Comparison of ENCODE assay signal across 25 cellular contexts in genomic region chr17:50737118-50737698, GRCh38. TPM values are rescaled to one million over a fixed set of nuclear protein-coding genes. Genes with fewer than 3 reads are reported as not detected.
DNase-seq lines count a peak whose midpoint lies in the region; ATAC-seq, FAIRE-seq and TF ChIP-seq lines count a peak whose summit lies in the region.
"Had no signal": no experiment of that assay in that cellular context is flagged by ENCODE, and none has a peak within 500 bp of the region (broad histone marks: within the 10 kb centered on the region; RNA-seq: fewer than 3 reads in every experiment).

No MANE protein-coding gene starts in this region.

- H3K79me2 ChIP-seq in GM12878 (ENCODE audit: control insufficient read depth, insufficient read depth, low read length) (peaks cover 68% of the 10 kb centered on the region), trophoblast cell (ENCODE audit: control insufficient read depth, insufficient read depth, low read length, poor library complexity) (peaks cover 8% of the 10 kb centered on the region), OCI-LY7 (ENCODE audit: insufficient read depth, low read depth, low read length) (peaks cover 88% of the 10 kb centered on the region)

- H3K4me1 ChIP-seq in GM12878 (ENCODE audit: control insufficient read depth, insufficient read depth, low read length), result peaks cover 6% of the 10 kb centered on the region; the same call in 1 of the 2 replicates
- H3K4me1 ChIP-seq in trophoblast cell (ENCODE audit: control insufficient read depth in 1 of 2, insufficient read depth in 2 of 2, low read length in 2 of 2), result no peaks in the 10 kb centered on the region
- H3K4me1 ChIP-seq in OCI-LY7 (ENCODE audit: insufficient read depth, low read length, poor library complexity, severe bottlenecking), result peaks cover 11% of the 10 kb centered on the region
- no peaks in the 10 kb centered on the region for H3K4me1 ChIP-seq in prostate gland (replicated peaks)

- H3K9me3 ChIP-seq in GM12878 (replicated peaks; ENCODE audit: control insufficient read depth, insufficient read depth, low read length) (no peaks in the 10 kb centered on the region), trophoblast cell (ENCODE audit: insufficient read depth, low read depth, low read length) (peaks cover 3% of the 10 kb centered on the region), OCI-LY7 (ENCODE audit: low read length) (no peaks in the 10 kb centered on the region), prostate gland (no peaks in the 10 kb centered on the region)
- H3K9me3 ChIP-seq: BLaER1 treated with 17β-estradiol and CSF1 and Interleukin-3, amounts not matched to agents 10 nM and 100 nM; heart right ventricle; right atrium auricular region; upper lobe of left lung had no signal

- TF ChIP-seq CTCF in GM12878 (IDR thresholded peaks at IDR 0.05 in 2 of 3, conservative IDR thresholded peaks at IDR 0.05 in 1 of 3; ENCODE audit: control insufficient read depth in 2 of 3, extremely low read depth in 1 of 3, insufficient read depth in 1 of 3, low read depth in 3 of 3, low read length in 3 of 3) (no peak), OCI-LY7 (conservative IDR thresholded peaks at IDR 0.05; ENCODE audit: low read length) (no peak), prostate gland (IDR thresholded peaks at IDR 0.05) (no peak)

- H3K4me3 ChIP-seq in GM12878, result no peak overlapping the region
- no peak overlapping the region for H3K4me3 ChIP-seq in trophoblast cell (ENCODE audit: low read depth, low read length)
- H3K4me3 ChIP-seq in OCI-LY7 (ENCODE audit: low read depth, low read length, poor library complexity, severe bottlenecking), result no peak overlapping the region
- no peak overlapping the region for H3K4me3 ChIP-seq in prostate gland
- H3K4me3 ChIP-seq: BLaER1 treated with 17β-estradiol and CSF1 and Interleukin-3, amounts not matched to agents 10 nM and 100 nM; heart right ventricle; right atrium auricular region; upper lobe of left lung had no signal

- H4K91ac ChIP-seq in trophoblast cell (ENCODE audit: low read depth, low read length), result no peak overlapping the region

- POLR2A ChIA-PET in GM12878 (lab: Charles Lee), result no interaction called here
- POLR2A ChIA-PET in OCI-LY7 (lab: Charles Lee), result no interaction called here

- no peaks in the 10 kb centered on the region for H3K27me3 ChIP-seq in GM12878 (replicated peaks in 1 of 2; ENCODE audit: control insufficient read depth in 2 of 2, insufficient read depth in 2 of 2, low read length in 1 of 2)
- no peaks in the 10 kb centered on the region for H3K27me3 ChIP-seq in trophoblast cell (ENCODE audit: insufficient read depth, low read length)
- H3K27me3 ChIP-seq in prostate gland (replicated peaks; ENCODE audit: insufficient read depth), result no peaks in the 10 kb centered on the region
- H3K27me3 ChIP-seq: BLaER1 treated with 17β-estradiol and CSF1 and Interleukin-3, amounts not matched to agents 10 nM and 100 nM; heart right ventricle; right atrium auricular region; upper lobe of left lung had no signal

- intact Hi-C loops in activated CD4-positive, alpha-beta T cell treated with anti-CD3 and anti-CD28 coated beads, Interleukin-2, amount 10 ng/mL, durations not matched to agents 24 days and 14 days (cut with micrococcal nuclease), result no loop called here
- intact Hi-C loops in GM12878 (cut with micrococcal nuclease; ENCODE audit: unreplicated experiment) (no loop called here), OCI-LY7 (cut with micrococcal nuclease; ENCODE audit: unreplicated experiment) (no loop called here), prostate gland (cut with DNase I) (no loop called here)

- H2BK120ac ChIP-seq in trophoblast cell (ENCODE audit: insufficient read depth, low read length, poor library complexity), result no peak overlapping the region

- no peak for TF ChIP-seq EP300 in GM12878 (IDR thresholded peaks at IDR 0.05; ENCODE audit: borderline replicate concordance in 1 of 2, control insufficient read depth in 1 of 2, low read depth in 2 of 2, low read length in 2 of 2)

- H2AFZ ChIP-seq in GM12878 (ENCODE audit: control insufficient read depth, low read depth, low read length) (no peak overlapping the region), trophoblast cell (ENCODE audit: insufficient read depth, low read length, poor library complexity) (no peak overlapping the region), OCI-LY7 (ENCODE audit: low read length) (no peak overlapping the region)

- peak; percentile 56 for ATAC-seq in GM12878
- no peak for ATAC-seq in GM21526 (IDR thresholded peaks at IDR 0.05; ENCODE audit: low FRiP score, unreplicated experiment)
- ATAC-seq: heart right ventricle had no signal

- RAD21 ChIA-PET in GM12878 (lab: Charles Lee; ENCODE audit: unreplicated experiment), result no interaction called here

- no peak overlapping the region for H3K18ac ChIP-seq in trophoblast cell (ENCODE audit: low read length)

- whole genome bisulfite sequencing in GM12878 (ENCODE audit: insufficient coverage, insufficient replicate concordance, low lambda C conversion rate, missing lambda C conversion rate), result 65% methylated on average over 2 of the region's 2 CpGs
- no CpG with 5 or more reads among the region's 2 CpGs for WGBS in trophoblast cell (ENCODE audit: extremely low coverage, insufficient coverage, insufficient read length)
- WGBS in prostate gland, result 85% methylated on average over 2 of the region's 2 CpGs

- H4K20me1 ChIP-seq in GM12878 (ENCODE audit: control insufficient read depth, insufficient read depth) (peaks cover 9% of the 10 kb centered on the region), OCI-LY7 (ENCODE audit: insufficient read depth, low read length) (peaks cover 45% of the 10 kb centered on the region)

- FAIRE-seq in HTR-8/SVneo (lab: Jason Lieb, UNC), result peak; percentile 16
- FAIRE-seq in GM12878 (lab: Jason Lieb, UNC), result no peak
- FAIRE-seq: colon had no signal

- no peaks in the 10 kb centered on the region for H3K27me3 Mint-ChIP-seq in activated CD4-positive, alpha-beta T cell treated with anti-CD3 and anti-CD28 coated beads, Interleukin-2, amount 10 ng/mL, durations not matched to agents 24 days and 14 days
- H3K27me3 Mint-ChIP-seq: stimulated activated naive CD8-positive, alpha-beta T cell treated with anti-CD3 and anti-CD28 coated beads, Interleukin-15, Interleukin-2, amounts not matched to agents 100 ng/mL and 50 ng/mL, for 24 hours had no signal

- DNase-seq in activated CD4-positive, alpha-beta T cell treated with anti-CD3 and anti-CD28 coated beads, Interleukin-2, amount 10 ng/mL, durations not matched to agents 24 days and 14 days, result peak; percentile 51
- DNase-seq in activated CD4-positive, alpha-beta T cell treated with anti-CD3 and anti-CD28 coated beads for 4 hours, result no peak
- no peak for DNase-seq in HTR-8/SVneo (ENCODE audit: insufficient read length, low spot score)
- no peak for DNase-seq in GM12878 (ENCODE audit: low read depth, low spot score)
- no peak for DNase-seq in trophoblast cell
- no peak for DNase-seq in OCI-LY7 (ENCODE audit: low spot score)
- DNase-seq in prostate gland (ENCODE audit: low spot score), result no peak
- DNase-seq: activated gamma-delta T cell treated with Interleukin-2 at 50 U/mL for 16 hours, H7, heart right ventricle, NCI-H1417, NCI-H524 treated with DMSO at 0.1 percent for 48 hours, occipital lobe, SHP77 treated with DMSO at 0.1 percent for 48 hours, T-helper 1 cell, upper lobe of left lung had no signal

- no peak for TF ChIP-seq POLR2A in GM12878 (IDR thresholded peaks at IDR 0.05; ENCODE audit: low read depth, low read length)
- TF ChIP-seq POLR2A in prostate gland (IDR thresholded peaks at IDR 0.05), result no peak

- peak overlapping the region; percentile 10 for H3K27ac Mint-ChIP-seq in activated CD4-positive, alpha-beta T cell treated with anti-CD3 and anti-CD28 coated beads, Interleukin-2, amount 10 ng/mL, durations not matched to agents 24 days and 14 days

- SMC1A ChIA-PET in GM12878 (lab: Charles Lee; ENCODE audit: uncharacterized antibody, unreplicated experiment), result no interaction called here

- no peak overlapping the region for H3K27ac ChIP-seq in GM12878 (ENCODE audit: control insufficient read depth, insufficient read depth)
- H3K27ac ChIP-seq in trophoblast cell (ENCODE audit: low read depth, low read length), result no peak overlapping the region
- H3K27ac ChIP-seq in OCI-LY7 (ENCODE audit: low read depth, low read length, poor library complexity, severe bottlenecking), result no peak overlapping the region
- H3K27ac ChIP-seq in prostate gland, result no peak overlapping the region
- H3K27ac ChIP-seq: BLaER1 treated with 17β-estradiol and CSF1 and Interleukin-3, amounts not matched to agents 10 nM and 100 nM; heart right ventricle; right atrium auricular region; upper lobe of left lung had no signal

- H3K4me2 ChIP-seq in GM12878 (ENCODE audit: control insufficient read depth, insufficient read depth) (no peak overlapping the region), trophoblast cell (ENCODE audit: low read length) (no peak overlapping the region), OCI-LY7 (ENCODE audit: low read length) (no peak overlapping the region)
- H3K4me2 ChIP-seq: BLaER1 treated with 17β-estradiol and CSF1 and Interleukin-3, amounts not matched to agents 10 nM and 100 nM had no signal

- peak overlapping the region; percentile 83 for H3K4ac ChIP-seq in trophoblast cell (ENCODE audit: low read depth, low read length)

- no peak for TF ChIP-seq RAD21 in GM12878 (IDR thresholded peaks at IDR 0.05; ENCODE audit: insufficient read depth, low read depth, low read length)

- H3K9me3 Mint-ChIP-seq in activated CD4-positive, alpha-beta T cell treated with anti-CD3 and anti-CD28 coated beads, Interleukin-2, amount 10 ng/mL, durations not matched to agents 24 days and 14 days, result no peaks in the 10 kb centered on the region
- H3K9me3 Mint-ChIP-seq: stimulated activated naive CD8-positive, alpha-beta T cell treated with anti-CD3 and anti-CD28 coated beads, Interleukin-15, Interleukin-2, amounts not matched to agents 100 ng/mL and 50 ng/mL, for 24 hours had no signal

- H4K8ac ChIP-seq in trophoblast cell (ENCODE audit: low read depth, low read length), result no peak overlapping the region

- no peak overlapping the region for H2AK5ac ChIP-seq in trophoblast cell (ENCODE audit: low read length)

- H3K36me3 Mint-ChIP-seq in activated CD4-positive, alpha-beta T cell treated with anti-CD3 and anti-CD28 coated beads, Interleukin-2, amount 10 ng/mL, durations not matched to agents 24 days and 14 days (ENCODE audit: low read depth), result peaks cover 43% of the 10 kb centered on the region

- no peaks in the 10 kb centered on the region for H3K79me1 ChIP-seq in trophoblast cell (ENCODE audit: low read length)

- no peak overlapping the region for H2BK12ac ChIP-seq in trophoblast cell (ENCODE audit: low read length)

- no peak overlapping the region for H3K9ac ChIP-seq in GM12878 (ENCODE audit: control insufficient read depth, insufficient read depth, low read length)
- peak overlapping the region; percentile 33 for H3K9ac ChIP-seq in trophoblast cell (ENCODE audit: low read length)

- no peak overlapping the region for H3K4me3 Mint-ChIP-seq in activated CD4-positive, alpha-beta T cell treated with anti-CD3 and anti-CD28 coated beads, Interleukin-2, amount 10 ng/mL, durations not matched to agents 24 days and 14 days
- H3K4me3 Mint-ChIP-seq: stimulated activated naive CD8-positive, alpha-beta T cell treated with anti-CD3 and anti-CD28 coated beads, Interleukin-15, Interleukin-2, amounts not matched to agents 100 ng/mL and 50 ng/mL, for 24 hours had no signal

- in situ Hi-C loops in GM12878 (cut with MboI), result no loop called here

- no peak overlapping the region for H2BK5ac ChIP-seq in trophoblast cell (ENCODE audit: low read depth, low read length, poor library complexity)

- BruUV-seq in GM12878 (replicated peaks; lab: Mats Ljungman, UMichigan), result TSS peak; percentile 11
- no TSS peak for BruUV-seq in OCI-LY7 (replicated peaks; lab: Mats Ljungman, UMichigan)

- H3K4me1 Mint-ChIP-seq in activated CD4-positive, alpha-beta T cell treated with anti-CD3 and anti-CD28 coated beads, Interleukin-2, amount 10 ng/mL, durations not matched to agents 24 days and 14 days, result peaks cover 29% of the 10 kb centered on the region

- peaks cover 10 to 34% of the 10 kb centered on the region in 2 experiments for H3K36me3 ChIP-seq in GM12878 (ENCODE audit: control insufficient read depth in 2 of 2, insufficient read depth in 2 of 2, low read length in 1 of 2)
- H3K36me3 ChIP-seq in trophoblast cell (ENCODE audit: control insufficient read depth in 1 of 2, insufficient read depth in 2 of 2, low read length in 2 of 2), result peaks cover 20 to 23% of the 10 kb centered on the region in 2 experiments
- H3K36me3 ChIP-seq in OCI-LY7 (ENCODE audit: insufficient read depth, low read length), result peaks cover 84% of the 10 kb centered on the region
- peaks cover 0 to 5% of the 10 kb centered on the region in 2 donors for H3K36me3 ChIP-seq in prostate gland

- no peak overlapping the region for H3K14ac ChIP-seq in trophoblast cell (ENCODE audit: low read length)

- CTCF ChIA-PET in GM12878 (lab: Yijun Ruan, JAX), result no interaction called here
- CTCF ChIA-PET in OCI-LY7 (lab: Charles Lee; ENCODE audit: unreplicated experiment), result no interaction called here

- peak overlapping the region; percentile 98 for H3K23ac ChIP-seq in trophoblast cell (ENCODE audit: low read length)

- no peaks in the 10 kb centered on the region for H3K9me2 ChIP-seq in OCI-LY7 (ENCODE audit: insufficient read depth, low read length)

- H4K12ac ChIP-seq in trophoblast cell (ENCODE audit: low read depth, low read length), result no peak overlapping the region

RNA-seq across cellular contexts. Expression of gene LUC7L3, which starts 17.8 kb away (rescaled TPM):
- total RNA-seq in activated CD4-positive, alpha-beta T cell treated with anti-CD3 and anti-CD28 coated beads, Interleukin-2, amount 10 ng/mL, durations not matched to agents 24 days and 14 days, result 125 and 133 TPM in 2 replicates
- total RNA-seq in GM12878 (2013; cell fraction: nucleolus; rRNA removed), result 311 TPM in 2 replicates
- total RNA-seq in GM12878 (2014; rRNA removed) (51.3 and 62.8 TPM in 2 replicates), GM12878 (2014; rRNA removed; fragmentation: Illumina TruSeq; extraction: Trizol) (97.5 and 107 TPM in 2 replicates), GM12878 (2021) (126 and 129 TPM in 2 replicates), OCI-LY7 (2022) (190 and 206 TPM in 2 replicates), prostate gland (100 to 1,000 TPM in 1 of 2 donors, 10 to 100 TPM in 1; 45.4 to 234 TPM)
- polyA plus RNA-seq in GM12878 (2011; ENCODE audit: low read depth), result 104 TPM
- polyA plus RNA-seq in GM12878 (2011; rRNA removed) (172 and 341 TPM in 2 replicates), GM12878 (2014; fragmentation: Illumina TruSeq; extraction: Trizol) (176 and 255 TPM in 2 replicates), GM12878 (2014; fragmentation: Nextera tagmentation; extraction: Ambion mirVana) (100 to 1,000 TPM; 133 to 164 TPM), GM12878 (2014; rRNA removed) (107 and 145 TPM in 2 replicates), GM12878 (2016; fragmentation: Nextera tagmentation; extraction: Ambion mirVana) (100 to 1,000 TPM; 153 to 157 TPM)
- polyA plus RNA-seq in GM12878 (2011; cell fraction: cytosol; rRNA removed), result 52.4 and 82.3 TPM in 2 replicates
- 342 and 344 TPM in 2 replicates for polyA plus RNA-seq in GM12878 (2011; cell fraction: nucleus; rRNA removed)
- 126 and 131 TPM in 2 replicates for polyA plus RNA-seq in GM12878 (2012)
- 16.8 and 20.3 TPM in 2 replicates for polyA minus RNA-seq in GM12878 (2011; rRNA and poly(A)+ RNA removed)
- polyA minus RNA-seq in GM12878 (2011; cell fraction: cytosol; rRNA and poly(A)+ RNA removed), result 15.5 and 17.3 TPM in 2 replicates
- polyA minus RNA-seq in GM12878 (2011; cell fraction: nucleus; rRNA and poly(A)+ RNA removed), result 86.6 and 99.4 TPM in 2 replicates
- polyA plus RNA-seq in trophoblast cell (2013), result 128 and 131 TPM in 2 replicates
- 109 and 190 TPM in 2 replicates for total RNA-seq in OCI-LY7 (2014; rRNA removed; shearing (Covaris generic))

RNA-seq across cellular contexts. Expression of gene ANKRD40, which starts 29.5 kb away (rescaled TPM):
- total RNA-seq in activated CD4-positive, alpha-beta T cell treated with anti-CD3 and anti-CD28 coated beads, Interleukin-2, amount 10 ng/mL, durations not matched to agents 24 days and 14 days, result 47.7 and 49.8 TPM in 2 replicates
- 24.6 and 26.3 TPM in 2 replicates for total RNA-seq in GM12878 (2013; cell fraction: nucleolus; rRNA removed)
- total RNA-seq in GM12878 (2014; rRNA removed) (14.6 and 17.8 TPM in 2 replicates), GM12878 (2014; rRNA removed; fragmentation: Illumina TruSeq; extraction: Trizol) (19.0 and 19.9 TPM in 2 replicates), GM12878 (2021) (20.5 and 21.7 TPM in 2 replicates), OCI-LY7 (2022) (47.9 and 50.4 TPM in 2 replicates), prostate gland (10 to 100 TPM; 31.2 to 36.0 TPM)
- 7.0 TPM for polyA plus RNA-seq in GM12878 (2011; ENCODE audit: low read depth)
- polyA plus RNA-seq in GM12878 (2011; rRNA removed) (19.9 and 24.2 TPM in 2 replicates), GM12878 (2014; fragmentation: Illumina TruSeq; extraction: Trizol) (20.2 and 23.5 TPM in 2 replicates), GM12878 (2014; fragmentation: Nextera tagmentation; extraction: Ambion mirVana) (1 to 10 TPM; 6.7 to 6.9 TPM), GM12878 (2014; rRNA removed) (12.5 and 15.0 TPM in 2 replicates), GM12878 (2016; fragmentation: Nextera tagmentation; extraction: Ambion mirVana) (1 to 10 TPM; 5.9 to 9.6 TPM)
- 10.2 and 12.3 TPM in 2 replicates for polyA plus RNA-seq in GM12878 (2011; cell fraction: cytosol; rRNA removed)
- polyA plus RNA-seq in GM12878 (2011; cell fraction: nucleus; rRNA removed), result 8.4 and 10.6 TPM in 2 replicates
- polyA plus RNA-seq in GM12878 (2012), result 8.4 TPM in 2 replicates
- 12.7 and 15.8 TPM in 2 replicates for polyA minus RNA-seq in GM12878 (2011; rRNA and poly(A)+ RNA removed)
- 5.2 and 6.5 TPM in 2 replicates for polyA minus RNA-seq in GM12878 (2011; cell fraction: cytosol; rRNA and poly(A)+ RNA removed)
- 3.9 and 9.3 TPM in 2 replicates for polyA minus RNA-seq in GM12878 (2011; cell fraction: nucleus; rRNA and poly(A)+ RNA removed)
- 19.4 and 20.6 TPM in 2 replicates for polyA plus RNA-seq in trophoblast cell (2013)
- total RNA-seq in OCI-LY7 (2014; rRNA removed; shearing (Covaris generic)), result 25.7 and 27.7 TPM in 2 replicates

RNA-seq across cellular contexts. Expression of gene ANKRD40CL, which starts 30.1 kb away (rescaled TPM):
- not detected in 2 replicates for total RNA-seq in activated CD4-positive, alpha-beta T cell treated with anti-CD3 and anti-CD28 coated beads, Interleukin-2, amount 10 ng/mL, durations not matched to agents 24 days and 14 days
- not detected in 2 replicates for total RNA-seq in GM12878 (2013; cell fraction: nucleolus; rRNA removed)
- not detected in 2 replicates for total RNA-seq in GM12878 (2014; rRNA removed)
- not detected in 2 replicates for total RNA-seq in GM12878 (2014; rRNA removed; fragmentation: Illumina TruSeq; extraction: Trizol)
- not detected in 2 replicates for total RNA-seq in GM12878 (2021)
- not detected for polyA plus RNA-seq in GM12878 (2011; ENCODE audit: low read depth)
- not detected in 2 replicates for polyA plus RNA-seq in GM12878 (2011; rRNA removed)
- not detected in 2 replicates for polyA plus RNA-seq in GM12878 (2011; cell fraction: cytosol; rRNA removed)
- not detected in 2 replicates for polyA plus RNA-seq in GM12878 (2011; cell fraction: nucleus; rRNA removed)
- polyA plus RNA-seq in GM12878 (2012), result not detected in 2 replicates
- polyA plus RNA-seq in GM12878 (2014; fragmentation: Illumina TruSeq; extraction: Trizol), result not detected in 2 replicates
- not detected for polyA plus RNA-seq in GM12878 (2014; fragmentation: Nextera tagmentation; extraction: Ambion mirVana)
- polyA plus RNA-seq in GM12878 (2014; rRNA removed), result not detected in 2 replicates
- not detected for polyA plus RNA-seq in GM12878 (2016; fragmentation: Nextera tagmentation; extraction: Ambion mirVana)
- not detected in 2 replicates for polyA minus RNA-seq in GM12878 (2011; rRNA and poly(A)+ RNA removed)
- polyA minus RNA-seq in GM12878 (2011; cell fraction: cytosol; rRNA and poly(A)+ RNA removed), result not detected in 2 replicates
- polyA minus RNA-seq in GM12878 (2011; cell fraction: nucleus; rRNA and poly(A)+ RNA removed), result not detected in 2 replicates
- polyA plus RNA-seq in trophoblast cell (2013), result not detected in 2 replicates
- 0.18 TPM in 1 of 2 replicates, not detected in the other for total RNA-seq in OCI-LY7 (2014; rRNA removed; shearing (Covaris generic))
- total RNA-seq in OCI-LY7 (2022), result not detected in 2 replicates
- not detected for total RNA-seq in prostate gland
- total RNA-seq: A673, G401, H7, heart right ventricle, liver, M059J, occipital lobe, right atrium auricular region, upper lobe of left lung had no signal
- polyA plus RNA-seq: heart right ventricle, liver had no signal
